21 cellular contexts compared by ENCODE assay signal in the genomic region with DNA sequence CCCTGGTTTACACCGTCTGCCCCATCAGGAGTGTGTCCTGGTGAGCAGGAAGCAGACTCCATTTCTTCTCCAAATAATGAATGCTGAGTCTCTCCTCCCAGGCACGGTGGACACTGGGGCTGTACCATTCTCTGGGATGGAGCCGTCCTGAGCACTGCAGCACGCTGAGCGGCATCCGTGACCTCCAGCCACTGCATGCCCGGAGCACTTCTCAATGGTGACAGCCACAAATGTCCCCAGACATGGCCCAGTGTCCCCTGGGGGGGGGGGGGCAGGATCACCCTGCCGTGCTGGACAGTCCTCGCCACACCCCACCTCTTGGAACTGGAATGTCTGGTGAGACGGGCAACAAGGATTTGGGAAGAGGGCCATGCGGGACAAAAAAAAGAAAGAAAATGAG. TPM values are rescaled to one million over a fixed set of nuclear protein-coding genes. Genes with fewer than 3 reads are reported as not detected.
A peak's percentile ranks its signal among the peaks of the same experiment; 100 is the strongest.
DNase-seq lines count a peak whose midpoint lies in the region; ATAC-seq, FAIRE-seq and TF ChIP-seq lines count a peak whose summit lies in the region.
"Had no signal": no experiment of that assay in that cellular context is flagged by ENCODE, and none has a peak within 500 bp of the region (broad histone marks: within the 10 kb centered on the region; RNA-seq: fewer than 3 reads in every experiment).

No MANE protein-coding gene starts in this region.

- POLR2A ChIA-PET in activated B cell treated with CpG ODN at 0.5 μM for 24 hours (lab: Charles Lee): interaction anchor here (0.5 to 0.6 kb wide), 2 partner anchors 15 to 1378 kb away, joined by 3 to 14 read pairs; no protein-coding TSS in a partner anchor

- TF ChIP-seq CTCF in activated B cell treated with CpG ODN at 0.5 μM for 24 hours (IDR thresholded peaks at IDR 0.05) (no peak), heart left ventricle (IDR thresholded peaks at IDR 0.05) (no peak)

- H3K4me1 Mint-ChIP-seq in activated B cell treated with CpG ODN at 0.5 μM for 24 hours (peaks cover 68% of the 10 kb centered on the region), naive B cell (peaks cover 43 to 83% (median 63%) of the 10 kb centered on the region in 3 donors)

- peak overlapping the region; percentile 60 for H3K9ac ChIP-seq in BLaER1

- no peaks in the 10 kb centered on the region for H3K27me3 Mint-ChIP-seq in activated B cell treated with CpG ODN at 0.5 μM for 24 hours
- no peaks in the 10 kb centered on the region for H3K27me3 Mint-ChIP-seq in naive B cell

- no peak overlapping the region for H3K4me3 ChIP-seq in BLaER1
- no peak overlapping the region for H3K4me3 ChIP-seq in heart left ventricle
- H3K4me3 ChIP-seq: A549, GM23338, SJCRH30 had no signal

- H3K4me1 ChIP-seq in BLaER1 (peaks cover 74% of the 10 kb centered on the region), heart left ventricle (peaks cover 0 to 17% (median 5%) of the 10 kb centered on the region in 12 donors)
- H3K4me1 ChIP-seq: A549, SJCRH30 had no signal

- H3K27me3 ChIP-seq in BLaER1 (no peaks in the 10 kb centered on the region), heart left ventricle (no peaks in the 10 kb centered on the region)

- no peak for FAIRE-seq in GM12892 (lab: Jason Lieb, UNC)
- FAIRE-seq: A549, D721Med had no signal

- H3K4me2 ChIP-seq in BLaER1: peak overlapping the region; percentile 85
- H3K4me2 ChIP-seq: A549, GM23338 had no signal

- peaks cover 76% of the 10 kb centered on the region for H3K36me3 ChIP-seq in BLaER1
- no peaks in the 10 kb centered on the region for H3K36me3 ChIP-seq in heart left ventricle
- H3K36me3 ChIP-seq: SJCRH30 had no signal

- TF ChIP-seq POLR2A in heart left ventricle (IDR thresholded peaks at IDR 0.05): no peak
- TF ChIP-seq POLR2A in GM12892 (IDR thresholded peaks at IDR 0.05; ENCODE audit: low read depth, low read length): no peak

- H3K9me3 ChIP-seq in BLaER1 (peaks cover 21% of the 10 kb centered on the region), heart left ventricle (peaks cover 0 to 15% (median 4%) of the 10 kb centered on the region in 12 donors)
- H3K9me3 ChIP-seq: A549, SJCRH30 had no signal

- H3K36me3 Mint-ChIP-seq in activated B cell treated with CpG ODN at 0.5 μM for 24 hours (ENCODE audit: low read depth) (peaks cover 40% of the 10 kb centered on the region), naive B cell (peaks cover 5 to 15% of the 10 kb centered on the region in 2 donors)
- H3K36me3 Mint-ChIP-seq: CD8-positive, alpha-beta T cell had no signal

- H3K27ac ChIP-seq in BLaER1 (peak overlapping the region; percentile 77), heart left ventricle (peak overlapping the region; percentile 66 to 97 (median 84))
- H3K27ac ChIP-seq: A549, SJCRH30 had no signal

- no peaks in the 10 kb centered on the region for H3K9me3 Mint-ChIP-seq in activated B cell treated with CpG ODN at 0.5 μM for 24 hours
- H3K9me3 Mint-ChIP-seq in naive B cell: peaks cover 0 to 11% (median 2%) of the 10 kb centered on the region in 7 donors
- H3K9me3 Mint-ChIP-seq: CD8-positive, alpha-beta T cell had no signal

- H3K27ac Mint-ChIP-seq in activated B cell treated with CpG ODN at 0.5 μM for 24 hours (peak overlapping the region; percentile 94), naive B cell (peak overlapping the region; percentile 99 to 100 (median 99))
- H3K27ac Mint-ChIP-seq: CD8-positive, alpha-beta T cell; GM23338 had no signal

- no peak for ATAC-seq in activated B cell treated with CpG ODN at 0.5 μM for 24 hours (ENCODE audit: low read depth)
- peak; percentile 37 to 70 (median 61) for ATAC-seq in heart left ventricle
- ATAC-seq in naive B cell (ENCODE audit: low read depth in 2 of 2): no peak
- no peak for ATAC-seq in HG03432 (IDR thresholded peaks at IDR 0.05; ENCODE audit: unreplicated experiment)
- ATAC-seq in left colon: no peak
- ATAC-seq: CD8-positive, alpha-beta T cell; GM23338 had no signal

- DNase-seq in activated B cell treated with CpG ODN at 0.5 μM for 24 hours (no peak), heart left ventricle (peak in 3 of 5 donors; percentile 29 to 74 (median 74)), naive B cell (no peak), left colon (no peak), GM12892 (ENCODE audit: insufficient read length) (no peak)
- DNase-seq in activated CD4-positive, CD25-positive, alpha-beta regulatory T cell (lab: John Stamatoyannopoulos, UW): no peak
- DNase-seq: AML-193; CD8-positive, alpha-beta T cell; DND-41; GF-D8; MV-4-11; NCI-H1417 treated with DMSO at 0.1 percent for 48 hours; NCI-H2029 treated with DMSO at 0.1 percent for 48 hours; NCI-H510A treated with DMSO at 0.1 percent for 48 hours; SJCRH30 had no signal

- WGBS in heart left ventricle, 4 donors: 46 to 61% (median 54%) methylated on average over 6 to 11 of the region's 11 CpGs

- CTCF ChIA-PET in activated B cell treated with CpG ODN at 0.5 μM for 24 hours (lab: Charles Lee): interaction anchor here (1.3 to 2.0 kb wide), 2 partner anchors 17 to 85 kb away, joined by 4 to 6 read pairs; no protein-coding TSS in a partner anchor

- peaks cover 98% of the 10 kb centered on the region for H4K20me1 ChIP-seq in BLaER1

- intact Hi-C loops in activated B cell treated with CpG ODN at 0.5 μM for 24 hours (cut with micrococcal nuclease) (loop anchor here (2.0 kb wide), 1 partner anchor 76 kb away; a partner anchor contains a TSS), heart left ventricle (cut with DNase I) (loop anchor here in 6 of 10 donors (2.0 to 10.0 kb wide), 5 partner anchors 37 to 230 kb away; a partner anchor contains a TSS), left colon (cut with DNase I, micrococcal nuclease) (no loop called here)

- H3K4me3 Mint-ChIP-seq in activated B cell treated with CpG ODN at 0.5 μM for 24 hours: peak overlapping the region; percentile 32
- H3K4me3 Mint-ChIP-seq in naive B cell: peak overlapping the region in 5 of 8 donors; percentile 44 to 77 (median 68)
- H3K4me3 Mint-ChIP-seq: CD8-positive, alpha-beta T cell; GM23338 had no signal

RNA-seq across cellular contexts. Expression of a gene that starts 37.4 kb away (rescaled TPM):
- 34.8 and 35.4 TPM in 2 replicates for total RNA-seq in activated B cell treated with CpG ODN at 0.5 μM for 24 hours
- 10 to 100 TPM; 13.9 to 46.4 (median 32.5) TPM for total RNA-seq in heart left ventricle
- polyA plus RNA-seq in heart left ventricle: 10 to 100 TPM; 11.7 to 22.5 TPM
- 10 to 100 TPM; 49.1 to 72.0 (median 60.9) TPM for polyA plus RNA-seq in naive B cell (ENCODE audit: low read depth in 6 of 6)
- total RNA-seq in left colon: 1 to 10 TPM; 1.4 to 5.3 TPM
- polyA plus RNA-seq in GM12892 (2012; ENCODE audit: missing spikeins): 7.9 TPM
- total RNA-seq: LHCN-M2, SJCRH30 had no signal

RNA-seq across cellular contexts. Expression of a gene that starts 56.1 kb away (rescaled TPM):
- total RNA-seq in activated B cell treated with CpG ODN at 0.5 μM for 24 hours (6.4 and 7.7 TPM in 2 replicates), heart left ventricle (100 to 1,000 TPM in 6 of 9 donors, 10 to 100 TPM in 3; 77.4 to 191 (median 142) TPM), left colon (1 to 10 TPM in 1 of 2 donors, under 1 TPM in 1; 0.52 to 1.1 TPM)
- polyA plus RNA-seq in heart left ventricle (100 to 1,000 TPM; 112 to 168 TPM), naive B cell (ENCODE audit: low read depth in 6 of 6) (1 to 10 TPM in 5 of 6 donors, under 1 TPM in 1; 0.92 to 2.7 (median 1.5) TPM)
- polyA plus RNA-seq in GM12892 (2012; ENCODE audit: missing spikeins): 0.42 TPM
- total RNA-seq: SJCRH30 had no signal

Comparison
In these comparisons a context has a peak if more than half of its experiments do, and no peak if none do; other contexts are left out.
1. ATAC-seq: peak in heart left ventricle (4 of 4); none in activated B cell treated with CpG ODN at 0.5 μM for 24 hours (single experiment), naive B cell (0 of 2), HG03432 (single experiment) and left colon (single experiment).
2. DNase-seq: peak in heart left ventricle (3 of 5); none in activated B cell treated with CpG ODN at 0.5 μM for 24 hours (single experiment), naive B cell (single experiment), activated CD4-positive, CD25-positive, alpha-beta regulatory T cell (0 of 4), left colon (0 of 2) and GM12892 (single experiment).
3. intact Hi-C loops: an anchor here in activated B cell treated with CpG ODN at 0.5 μM for 24 hours (2.0 kb wide) and heart left ventricle (2.0 to 10.0 kb wide); none called in left colon.